ENCODE assay signal across 2 cellular contexts in the genomic region with DNA sequence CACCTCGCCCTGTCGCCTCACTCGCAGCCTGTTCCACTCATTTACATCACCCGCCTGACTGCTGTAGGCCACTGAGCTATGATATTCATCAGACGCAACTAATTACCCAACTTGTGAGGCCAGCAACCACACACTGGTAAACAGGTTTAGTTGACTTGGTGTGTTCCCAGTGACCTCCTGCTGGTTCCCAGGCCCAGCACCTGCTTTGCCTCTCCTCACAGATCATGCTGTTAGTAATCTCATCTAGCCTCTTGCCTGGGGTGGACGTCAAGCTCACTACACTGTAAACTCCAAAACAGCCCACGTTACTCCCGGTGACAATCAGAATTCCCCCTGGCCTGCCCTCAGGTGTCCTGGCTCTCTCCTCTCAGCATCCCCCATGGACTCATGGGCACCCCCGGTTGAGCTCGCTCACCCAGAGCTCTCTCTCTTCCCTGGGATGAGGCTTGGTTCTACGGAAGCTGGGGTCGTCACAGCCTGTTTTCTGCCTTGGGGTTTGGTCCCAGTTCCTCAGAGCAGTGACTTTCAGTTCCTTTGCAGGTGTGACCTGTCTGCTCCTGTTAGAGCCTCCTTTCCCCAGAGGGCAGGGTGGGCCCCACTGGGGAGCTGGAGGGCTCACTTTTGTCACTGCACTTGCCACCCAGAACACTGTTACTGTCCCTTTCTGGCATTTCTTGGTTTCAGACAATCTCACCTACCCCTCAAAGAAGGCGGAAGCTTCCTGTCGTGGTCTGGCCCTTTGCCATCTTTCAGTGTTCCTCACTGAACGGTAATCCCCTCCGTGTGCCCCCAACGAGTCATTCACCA.
TF ChIP-seq lines count a peak whose summit lies in the region.

No MANE protein-coding gene starts in this region.

TF ChIP-seq in H1, 55 proteins besides CTCF, POLR2A, EP300 and RAD21:
- TF ChIP-seq NANOG (IDR thresholded peaks at IDR 0.05; ENCODE audit: insufficient read depth, low read depth, low read length, poor library complexity, severe bottlenecking): no peak

TF ChIP-seq in HepG2, 621 proteins besides CTCF, POLR2A, EP300 and RAD21:
- no peak for TF ChIP-seq ZSCAN29 (CRISPR knock-in tag; conservative IDR thresholded peaks at IDR 0.05)
- TF ChIP-seq, protein P1, sequence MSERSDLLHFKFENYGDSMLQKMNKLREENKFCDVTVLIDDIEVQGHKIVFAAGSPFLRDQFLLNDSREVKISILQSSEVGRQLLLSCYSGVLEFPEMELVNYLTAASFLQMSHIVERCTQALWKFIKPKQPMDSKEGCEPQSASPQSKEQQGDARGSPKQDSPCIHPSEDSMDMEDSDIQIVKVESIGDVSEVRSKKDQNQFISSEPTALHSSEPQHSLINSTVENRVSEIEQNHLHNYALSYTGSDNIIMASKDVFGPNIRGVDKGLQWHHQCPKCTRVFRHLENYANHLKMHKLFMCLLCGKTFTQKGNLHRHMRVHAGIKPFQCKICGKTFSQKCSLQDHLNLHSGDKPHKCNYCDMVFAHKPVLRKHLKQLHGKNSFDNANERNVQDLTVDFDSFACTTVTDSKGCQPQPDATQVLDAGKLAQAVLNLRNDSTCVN (CRISPR knock-in tag; IDR thresholded peaks at IDR 0.05; ENCODE audit: borderline replicate concordance): no peak
- no peak for TF ChIP-seq KDM4B (CRISPR knock-in tag; IDR thresholded peaks at IDR 0.05)
- TF ChIP-seq ZNF33A (CRISPR knock-in tag; IDR thresholded peaks at IDR 0.05; ENCODE audit: borderline replicate concordance): no peak
TF ChIP-seq in HepG2: peak in this region for 0.
